Comparison of ENCODE assay signal across 19 cellular contexts in genomic region chr11:59180168-59180567, GRCh38. TPM values are rescaled to one million over a fixed set of nuclear protein-coding genes. Genes with fewer than 3 reads are reported as not detected.
DNase-seq lines count a peak whose midpoint lies in the region; ATAC-seq and TF ChIP-seq lines count a peak whose summit lies in the region.
"Had no signal": no experiment of that assay in that cellular context is flagged by ENCODE, and none has a peak within 500 bp of the region (broad histone marks: within the 10 kb centered on the region; RNA-seq: fewer than 3 reads in every experiment).

No MANE protein-coding gene starts in this region.

- H3K4me3 Mint-ChIP-seq in osteocyte (ENCODE audit: unreplicated experiment), result no peak overlapping the region

- H3K36me3 Mint-ChIP-seq in osteocyte (ENCODE audit: unreplicated experiment), result no peaks in the 10 kb centered on the region

- no peak for TF ChIP-seq CTCF in osteocyte (IDR thresholded peaks at IDR 0.05)

- no peak overlapping the region for H3K27ac Mint-ChIP-seq in osteocyte (ENCODE audit: unreplicated experiment)

- ATAC-seq in GM19455 (IDR thresholded peaks at IDR 0.05; ENCODE audit: unreplicated experiment) (no peak), HG02885 (IDR thresholded peaks at IDR 0.05; ENCODE audit: poor library complexity, unreplicated experiment) (no peak)

- no peaks in the 10 kb centered on the region for H3K27me3 ChIP-seq in layer of hippocampus (ENCODE audit: control insufficient read depth, insufficient read depth, low read length)

- no peaks in the 10 kb centered on the region for H3K9me3 Mint-ChIP-seq in osteocyte (ENCODE audit: unreplicated experiment)

- peak; percentile 32 for DNase-seq in osteocyte (ENCODE audit: extremely low spot score, unreplicated experiment)
- peak; percentile 53 for DNase-seq in superior temporal gyrus (ENCODE audit: extremely low spot score)
- DNase-seq in NOMO-1 treated with DMSO at 0.1 percent for 48 hours (lab: John Stamatoyannopoulos, UW; ENCODE audit: unreplicated experiment), result no peak
- no peak for DNase-seq in mucosa of gallbladder (ENCODE audit: low spot score)
- DNase-seq: GM23248; HCEC 1CT; MM.1S; NCI-H1105 treated with DMSO at 0.1 percent for 48 hours; NCI-H1694; NCI-H510A; NCI-H748 treated with DMSO at 0.1 percent for 48 hours; NK-92 treated with Interleukin-12 subunit alpha and Interleukin-12 subunit beta, amount 100 ng/mL, for 24 hours; SHP77 had no signal

- H3K27ac ChIP-seq in cingulate gyrus (ENCODE audit: low read depth, low read length), result peak overlapping the region; percentile 20
- peak overlapping the region; percentile 58 for H3K27ac ChIP-seq in layer of hippocampus (ENCODE audit: low read depth, low read length)
- H3K27ac ChIP-seq: GM23248, SK-N-MC had no signal

- H3K4me1 Mint-ChIP-seq in osteocyte (ENCODE audit: unreplicated experiment), result no peaks in the 10 kb centered on the region

- peaks cover 27% of the 10 kb centered on the region for H3K27me3 Mint-ChIP-seq in osteocyte (ENCODE audit: unreplicated experiment)

RNA-seq across cellular contexts. Expression of gene DTX4, which starts 8.2 kb away (rescaled TPM):
- total RNA-seq in osteocyte, result 1.2 and 2.7 TPM in 2 replicates
- total RNA-seq in mucosa of gallbladder, result 63.6 TPM

RNA-seq across cellular contexts. Expression of gene MPEG1, which starts 32.6 kb away (rescaled TPM):
- total RNA-seq in osteocyte (not detected in 2 replicates), mucosa of gallbladder (13.5 TPM)
- total RNA-seq: GM23248, LHCN-M2 had no signal

RNA-seq across cellular contexts. Expression of gene FAM111A, which starts 37.5 kb away (rescaled TPM):
- total RNA-seq in osteocyte (43.0 and 48.5 TPM in 2 replicates), mucosa of gallbladder (41.0 TPM)

Comparison
In these comparisons a context has a peak if more than half of its experiments do, and no peak if none do; other contexts are left out.
1. DNase-seq: peak in osteocyte (single experiment) and superior temporal gyrus (single experiment); none in NOMO-1 treated with DMSO at 0.1 percent for 48 hours (single experiment) and mucosa of gallbladder (single experiment).
2. RNA of gene DTX4, which starts 8.2 kb away (total RNA-seq): 63.6 TPM in mucosa of gallbladder (single experiment); 1.2 to 2.7 TPM in osteocyte; every median in the first group is over 10 times any median in the second.
3. RNA of gene MPEG1, which starts 32.6 kb away (total RNA-seq): 13.5 TPM in mucosa of gallbladder (single experiment); not detected in osteocyte; every median in the first group is over 10 times any median in the second.